Comparison of ENCODE assay signal across 10 cellular contexts in genomic region chr7:157318015-157318706, GRCh38. TPM values are rescaled to one million over a fixed set of nuclear protein-coding genes. Genes with fewer than 3 reads are reported as not detected.
DNase-seq lines count a peak whose midpoint lies in the region; ATAC-seq, FAIRE-seq and TF ChIP-seq lines count a peak whose summit lies in the region.
"Had no signal": no experiment of that assay in that cellular context is flagged by ENCODE, and none has a peak within 500 bp of the region (broad histone marks: within the 10 kb centered on the region; RNA-seq: fewer than 3 reads in every experiment).

No MANE protein-coding gene starts in this region.

- peak; percentile 63 for ATAC-seq in GM21367 (IDR thresholded peaks at IDR 0.05; ENCODE audit: unreplicated experiment)

- peak overlapping the region; percentile 91 for H3K27ac Mint-ChIP-seq in MCF 10A (ENCODE audit: low read depth, unreplicated experiment)
- H3K27ac Mint-ChIP-seq: activated naive CD4-positive, alpha-beta T cell treated with anti-CD3 and anti-CD28 coated beads, Interleukin-2, amount 50 U/mL, for 24 hours; nephron had no signal

- CTCF ChIA-PET in MCF 10A (lab: Yijun Ruan, JAX), result interaction anchor here (0.8 to 1.8 kb wide), 4 partner anchors 11 to 25 kb away, joined by 4 to 6 read pairs (median 4); no protein-coding TSS in a partner anchor

- H3K27ac ChIP-seq in C4-2B (peak overlapping the region; percentile 37), skin epidermis (peak overlapping the region in 20 of 21 experiments; percentile 10 to 87 (median 74))

- no peak overlapping the region for H3K4me3 Mint-ChIP-seq in MCF 10A (ENCODE audit: unreplicated experiment)
- H3K4me3 Mint-ChIP-seq: activated naive CD4-positive, alpha-beta T cell treated with anti-CD3 and anti-CD28 coated beads, Interleukin-2, amount 50 U/mL, for 24 hours; nephron had no signal

- H3K36me3 Mint-ChIP-seq in MCF 10A (ENCODE audit: insufficient read depth, unreplicated experiment), result peaks cover 5% of the 10 kb centered on the region
- H3K36me3 Mint-ChIP-seq: activated naive CD4-positive, alpha-beta T cell treated with anti-CD3 and anti-CD28 coated beads, Interleukin-2, amount 50 U/mL, for 24 hours had no signal

- peaks cover 6% of the 10 kb centered on the region for H3K4me1 Mint-ChIP-seq in MCF 10A (ENCODE audit: insufficient read depth, unreplicated experiment)
- H3K4me1 Mint-ChIP-seq: nephron had no signal

- H3K4me3 ChIP-seq in skin epidermis, result no peak overlapping the region

- BruUV-seq in MCF 10A (replicated peaks; lab: Mats Ljungman, UMichigan), result no TSS peak

- H3K9me3 Mint-ChIP-seq in MCF 10A (ENCODE audit: unreplicated experiment), result no peaks in the 10 kb centered on the region
- H3K9me3 Mint-ChIP-seq: activated naive CD4-positive, alpha-beta T cell treated with anti-CD3 and anti-CD28 coated beads, Interleukin-2, amount 50 U/mL, for 24 hours; nephron had no signal

- H3K27me3 Mint-ChIP-seq in MCF 10A (ENCODE audit: insufficient read depth, unreplicated experiment), result no peaks in the 10 kb centered on the region
- H3K27me3 Mint-ChIP-seq: activated naive CD4-positive, alpha-beta T cell treated with anti-CD3 and anti-CD28 coated beads, Interleukin-2, amount 50 U/mL, for 24 hours had no signal

- no peak for FAIRE-seq in RCC 7860 (lab: Jason Lieb, UNC)

- POLR2A ChIA-PET in MCF 10A (lab: Yijun Ruan, JAX), result interaction anchor here (0.7 to 5.0 kb wide), 8 partner anchors 9 to 1492 kb away, joined by 3 to 48 read pairs (median 4); partner anchors contain the start of gene DNAJB6

- DNase-seq in HT1080 (ENCODE audit: low read depth), result peak; percentile 75
- peak; percentile 54 for DNase-seq in MCF 10A (ENCODE audit: unreplicated experiment)
- DNase-seq in activated CD8-positive, alpha-beta memory T cell treated with anti-CD3 and anti-CD28 coated beads, Interleukin-2, amount 50 U/mL, for 48 hours, result no peak
- DNase-seq in superior temporal gyrus (ENCODE audit: extremely low spot score), result no peak
- no peak for DNase-seq in RCC 7860 (ENCODE audit: low spot score)

- TF ChIP-seq CTCF in C4-2B (conservative IDR thresholded peaks at IDR 0.05), result no peak
- TF ChIP-seq CTCF in MCF 10A (IDR thresholded peaks at IDR 0.05; ENCODE audit: unreplicated experiment), result no peak

- intact Hi-C loops in MCF 10A (cut with micrococcal nuclease), result no loop called here

RNA-seq across cellular contexts. Expression of gene DNAJB6, which starts 18.6 kb away (rescaled TPM):
- total RNA-seq in HT1080 (2014; rRNA removed; shearing (Covaris generic)), result 153 and 196 TPM in 2 replicates
- polyA plus RNA-seq in HT1080 (2015; cell fraction: cytosol; rRNA removed), result 256 and 307 TPM in 2 replicates
- 275 and 276 TPM in 2 replicates for polyA plus RNA-seq in HT1080 (2015; cell fraction: nucleus; rRNA removed)
- 110 and 124 TPM in 2 replicates for total RNA-seq in MCF 10A (2022)

Comparison
In these comparisons a context has a peak if more than half of its experiments do, and no peak if none do; other contexts are left out.
1. DNase-seq: peak in HT1080 (single experiment) and MCF 10A (single experiment); none in activated CD8-positive, alpha-beta memory T cell treated with anti-CD3 and anti-CD28 coated beads, Interleukin-2, amount 50 U/mL, for 48 hours (single experiment), superior temporal gyrus (single experiment) and RCC 7860 (single experiment).